Comparison of ENCODE assay signal across 21 cellular contexts in the genomic region with DNA sequence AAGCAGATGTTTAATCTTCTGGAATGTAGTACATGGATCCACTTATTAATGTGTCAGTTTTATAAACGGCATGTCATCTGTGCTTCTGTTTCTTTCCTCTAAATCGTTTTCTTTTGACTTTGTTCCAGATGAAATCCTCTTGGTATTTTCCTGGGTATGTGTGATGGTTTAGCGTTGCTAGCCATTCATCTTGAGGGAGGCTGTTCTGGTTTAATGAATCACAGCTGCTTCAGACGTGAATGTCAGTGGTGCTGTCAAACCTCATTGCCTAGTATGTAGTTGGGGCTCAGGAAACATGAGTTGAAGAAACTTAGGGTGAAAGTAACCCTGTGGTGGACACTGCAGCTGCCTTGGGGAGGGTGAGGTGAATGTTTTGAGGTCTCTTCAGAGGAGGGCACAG. TPM values are rescaled to one million over a fixed set of nuclear protein-coding genes. Genes with fewer than 3 reads are reported as not detected.
DNase-seq lines count a peak whose midpoint lies in the region; ATAC-seq, FAIRE-seq and TF ChIP-seq lines count a peak whose summit lies in the region.
"Had no signal": no experiment of that assay in that cellular context is flagged by ENCODE, and none has a peak within 500 bp of the region (broad histone marks: within the 10 kb centered on the region; RNA-seq: fewer than 3 reads in every experiment).

No MANE protein-coding gene starts in this region.

- no peak overlapping the region for H3K27ac Mint-ChIP-seq in astrocyte (ENCODE audit: unreplicated experiment)
- H3K27ac Mint-ChIP-seq in natural killer cell treated with Interleukin-12 subunit alpha and Interleukin-12 subunit beta and Interleukin-15 and Interleukin-18, amount 100 ng/mL, for 72 hours = no peak overlapping the region
- H3K27ac Mint-ChIP-seq: CD8-positive, alpha-beta T cell; H9 had no signal

- no peak for FAIRE-seq in astrocyte (lab: Jason Lieb, UNC)

- H3K27ac ChIP-seq in astrocyte (ENCODE audit: low read depth, low read length) = no peak overlapping the region
- H3K27ac ChIP-seq: BLaER1 had no signal

- H3K36me3 ChIP-seq in astrocyte (ENCODE audit: insufficient read depth, low read length) = no peaks in the 10 kb centered on the region
- H3K36me3 ChIP-seq: BLaER1, MG63 had no signal

- H3K4me1 ChIP-seq in astrocyte (ENCODE audit: insufficient read depth, low read length) = no peaks in the 10 kb centered on the region

- H4K20me1 ChIP-seq in astrocyte (ENCODE audit: insufficient read depth, low read length) = no peaks in the 10 kb centered on the region
- H4K20me1 ChIP-seq: BLaER1 had no signal

- no peak for ATAC-seq in natural killer cell treated with Interleukin-12 subunit alpha and Interleukin-12 subunit beta and Interleukin-15 and Interleukin-18, amount 100 ng/mL, for 72 hours
- ATAC-seq: CD8-positive, alpha-beta T cell had no signal

- peaks cover 10% of the 10 kb centered on the region for H3K36me3 Mint-ChIP-seq in astrocyte (ENCODE audit: low read depth, unreplicated experiment)
- H3K36me3 Mint-ChIP-seq in natural killer cell treated with Interleukin-12 subunit alpha and Interleukin-12 subunit beta and Interleukin-15 and Interleukin-18, amount 100 ng/mL, for 72 hours = no peaks in the 10 kb centered on the region
- H3K36me3 Mint-ChIP-seq: CD8-positive, alpha-beta T cell had no signal

- no peak overlapping the region for H3K4me3 Mint-ChIP-seq in astrocyte (ENCODE audit: unreplicated experiment)
- no peak overlapping the region for H3K4me3 Mint-ChIP-seq in natural killer cell treated with Interleukin-12 subunit alpha and Interleukin-12 subunit beta and Interleukin-15 and Interleukin-18, amount 100 ng/mL, for 72 hours
- H3K4me3 Mint-ChIP-seq: CD8-positive, alpha-beta T cell; H9 had no signal

- H3K4me1 Mint-ChIP-seq in astrocyte (ENCODE audit: low read depth, unreplicated experiment) = peaks cover 3% of the 10 kb centered on the region
- no peaks in the 10 kb centered on the region for H3K4me1 Mint-ChIP-seq in natural killer cell treated with Interleukin-12 subunit alpha and Interleukin-12 subunit beta and Interleukin-15 and Interleukin-18, amount 100 ng/mL, for 72 hours (ENCODE audit: low read depth in 2 of 2)

- H3K4me3 ChIP-seq in astrocyte (ENCODE audit: insufficient read depth, low read depth, low read length) = no peak overlapping the region
- H3K4me3 ChIP-seq: BLaER1, MG63 had no signal

- H3K9me3 ChIP-seq in astrocyte (ENCODE audit: insufficient read depth, low read depth, low read length) = peaks cover 2% of the 10 kb centered on the region
- H3K9me3 ChIP-seq: BLaER1, MG63 had no signal

- no peak for TF ChIP-seq CTCF in astrocyte (IDR thresholded peaks at IDR 0.05; ENCODE audit: insufficient read depth, low read depth, low read length)

- DNase-seq in GM03348 (ENCODE audit: low spot score) = peak; percentile 46
- DNase-seq in astrocyte (ENCODE audit: low read depth) = peak; percentile 17
- peak; percentile 31 for DNase-seq in fibroblast of peridontal ligament (ENCODE audit: extremely low read depth)
- peak; percentile 62 for DNase-seq in renal cortical epithelial cell (ENCODE audit: low read depth)
- DNase-seq in GM19238 (ENCODE audit: insufficient read length, low spot score) = no peak
- no peak for DNase-seq in activated CD4-positive, CD25-positive, alpha-beta regulatory T cell (lab: John Stamatoyannopoulos, UW)
- DNase-seq in natural killer cell treated with Interleukin-12 subunit alpha and Interleukin-12 subunit beta and Interleukin-15 and Interleukin-18, amount 100 ng/mL, for 72 hours (ENCODE audit: low spot score) = no peak
- no peak for DNase-seq in NCI-H446 (lab: John Stamatoyannopoulos, UW)
- DNase-seq: ACHN; CD8-positive, alpha-beta T cell; DND-41; GF-D8; H9; MG63; NCI-H1092; NCI-H1694; NCI-H2107; NCI-H226; NCI-H526; SHP77 treated with DMSO at 0.1 percent for 48 hours had no signal

- no peaks in the 10 kb centered on the region for H3K9me3 Mint-ChIP-seq in astrocyte (ENCODE audit: unreplicated experiment)
- no peaks in the 10 kb centered on the region for H3K9me3 Mint-ChIP-seq in natural killer cell treated with Interleukin-12 subunit alpha and Interleukin-12 subunit beta and Interleukin-15 and Interleukin-18, amount 100 ng/mL, for 72 hours
- H3K9me3 Mint-ChIP-seq: H9 had no signal

- no peak overlapping the region for H2AFZ ChIP-seq in astrocyte (ENCODE audit: low read depth, low read length)

- no peaks in the 10 kb centered on the region for H3K27me3 ChIP-seq in astrocyte (ENCODE audit: insufficient read depth, low read length)
- H3K27me3 ChIP-seq: BLaER1 had no signal

- peaks cover 3% of the 10 kb centered on the region for H3K27me3 Mint-ChIP-seq in astrocyte (ENCODE audit: low read depth, unreplicated experiment)
- peaks cover 0 to 20% of the 10 kb centered on the region in 2 donors for H3K27me3 Mint-ChIP-seq in natural killer cell treated with Interleukin-12 subunit alpha and Interleukin-12 subunit beta and Interleukin-15 and Interleukin-18, amount 100 ng/mL, for 72 hours

- no peak overlapping the region for H3K9ac ChIP-seq in astrocyte (ENCODE audit: low read length)
- H3K9ac ChIP-seq: BLaER1 had no signal

- H3K4me2 ChIP-seq in astrocyte (ENCODE audit: low read length) = no peak overlapping the region
- H3K4me2 ChIP-seq: BLaER1 had no signal

- H3K79me2 ChIP-seq in astrocyte (ENCODE audit: insufficient read depth, low read length) = no peaks in the 10 kb centered on the region

RNA-seq across cellular contexts. Expression of gene KCNK1, which starts 33.2 kb away (rescaled TPM):
- 5.7 and 6.0 TPM in 2 replicates for total RNA-seq in astrocyte
- total RNA-seq in renal cortical epithelial cell = 11.2 and 13.2 TPM in 2 replicates
- total RNA-seq in natural killer cell treated with Interleukin-12 subunit alpha and Interleukin-12 subunit beta and Interleukin-15 and Interleukin-18, amount 100 ng/mL, for 72 hours = under 1 TPM in 1 of 2 donors, not detected in 1; 0.20 TPM
- total RNA-seq: CD8-positive, alpha-beta T cell had no signal

Comparison
In these comparisons a context has a peak if more than half of its experiments do, and no peak if none do; other contexts are left out.
1. DNase-seq: peak in GM03348 (single experiment), astrocyte (single experiment), fibroblast of peridontal ligament (single experiment) and renal cortical epithelial cell (single experiment); none in GM19238 (single experiment), activated CD4-positive, CD25-positive, alpha-beta regulatory T cell (0 of 4), natural killer cell treated with Interleukin-12 subunit alpha and Interleukin-12 subunit beta and Interleukin-15 and Interleukin-18, amount 100 ng/mL, for 72 hours (single experiment) and NCI-H446 (0 of 2).